16 cellular contexts compared by ENCODE assay signal in the genomic region with DNA sequence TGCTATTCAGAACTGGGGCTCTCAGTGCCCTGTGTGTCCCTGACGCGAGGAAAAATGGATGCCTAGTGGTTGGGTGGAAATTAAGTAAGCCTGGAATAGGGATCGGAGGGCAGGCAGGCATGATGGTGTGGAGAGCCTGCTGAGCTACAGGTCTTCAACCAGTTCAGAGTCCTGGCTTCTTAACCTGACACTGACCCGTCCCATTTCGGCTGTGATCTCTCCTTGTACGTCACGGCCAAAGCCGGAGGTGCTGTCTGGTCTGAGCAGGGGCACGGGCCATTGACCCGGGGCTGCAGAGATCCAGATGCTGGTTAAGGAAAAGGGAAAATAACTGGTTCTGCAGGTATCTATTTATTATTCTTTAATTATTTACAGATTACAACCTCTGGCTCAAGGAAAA. TPM values are rescaled to one million over a fixed set of nuclear protein-coding genes. Genes with fewer than 3 reads are reported as not detected.
DNase-seq lines count a peak whose midpoint lies in the region; ATAC-seq, FAIRE-seq and TF ChIP-seq lines count a peak whose summit lies in the region.
"Had no signal": no experiment of that assay in that cellular context is flagged by ENCODE, and none has a peak within 500 bp of the region (broad histone marks: within the 10 kb centered on the region; RNA-seq: fewer than 3 reads in every experiment).

No MANE protein-coding gene starts in this region.

- H3K79me2 ChIP-seq in MM.1S (ENCODE audit: low read length), result no peaks in the 10 kb centered on the region
- peaks cover 6% of the 10 kb centered on the region for H3K79me2 ChIP-seq in hepatocyte

- H3K9me2 ChIP-seq in MM.1S (replicated peaks; ENCODE audit: insufficient read depth, low read length) (no peaks in the 10 kb centered on the region), hepatocyte (replicated peaks; ENCODE audit: insufficient read depth) (no peaks in the 10 kb centered on the region)

- H3K9me3 ChIP-seq in AG04450 (ENCODE audit: control insufficient read depth, insufficient read depth, low read length) (no peaks in the 10 kb centered on the region), MM.1S (replicated peaks; ENCODE audit: insufficient read depth, low read length) (no peaks in the 10 kb centered on the region), hepatocyte (ENCODE audit: low read depth) (no peaks in the 10 kb centered on the region), pancreas (no peaks in the 10 kb centered on the region)

- H3K27ac ChIP-seq in AG04450 (ENCODE audit: low read depth, low read length), result peak overlapping the region; percentile 68
- 0 out of 2 replicates have a peak overlapping the region, but pooled peaks have one; percentile 87 for H3K27ac ChIP-seq in MM.1S (ENCODE audit: low read length)
- H3K27ac ChIP-seq in hepatocyte, result peak overlapping the region; percentile 77
- peak overlapping the region in 3 of 4 donors; percentile 0 to 78 (median 78) for H3K27ac ChIP-seq in pancreas

- peaks cover 30% of the 10 kb centered on the region for H3K4me1 Mint-ChIP-seq in activated T-helper 1 cell treated with anti-CD3 and anti-CD28 coated beads, Interleukin-12 subunit alpha, Interleukin-12 subunit beta, Interleukin-2, Interleukin-4 antibody, amounts not matched to agents 30 ng/mL and 10 ng/mL and 1 ng/mL, durations not matched to agents 14 hours and 24 hours and 36 hours (ENCODE audit: low read depth)

- H3K9ac ChIP-seq in MM.1S (ENCODE audit: low read length), result no peak overlapping the region

- H3K4me3 ChIP-seq in AG04450 (ENCODE audit: low read depth, low read length) (no peak overlapping the region), MM.1S (ENCODE audit: low read length) (no peak overlapping the region), hepatocyte (no peak overlapping the region), pancreas (peak overlapping the region in 1 of 4 donors; percentile 5)
- H3K4me3 ChIP-seq: GM12878 had no signal

- no peak for FAIRE-seq in pancreas (lab: Jason Lieb, UNC)
- FAIRE-seq: bronchial epithelial cell, GM12878 had no signal

- peaks cover 9% of the 10 kb centered on the region for H3K27me3 Mint-ChIP-seq in activated T-helper 1 cell treated with anti-CD3 and anti-CD28 coated beads, Interleukin-12 subunit alpha, Interleukin-12 subunit beta, Interleukin-2, Interleukin-4 antibody, amounts not matched to agents 30 ng/mL and 10 ng/mL and 1 ng/mL, durations not matched to agents 14 hours and 24 hours and 36 hours (ENCODE audit: insufficient read depth)

- no peaks in the 10 kb centered on the region for H3K27me3 ChIP-seq in AG04450 (ENCODE audit: control insufficient read depth, insufficient read depth, low read length)
- H3K27me3 ChIP-seq in MM.1S (replicated peaks; ENCODE audit: insufficient read depth, low read length), result no peaks in the 10 kb centered on the region
- no peaks in the 10 kb centered on the region for H3K27me3 ChIP-seq in hepatocyte
- no peaks in the 10 kb centered on the region for H3K27me3 ChIP-seq in pancreas

- no peak overlapping the region for H3K27ac Mint-ChIP-seq in activated T-helper 1 cell treated with anti-CD3 and anti-CD28 coated beads, Interleukin-12 subunit alpha, Interleukin-12 subunit beta, Interleukin-2, Interleukin-4 antibody, amounts not matched to agents 30 ng/mL and 10 ng/mL and 1 ng/mL, durations not matched to agents 14 hours and 24 hours and 36 hours

- POLR2A ChIA-PET in AG04450 (lab: Yijun Ruan, JAX), result interaction anchor here (1.1 to 1.2 kb wide), 2 partner anchors 12 to 28 kb away, joined by 3 to 6 read pairs; a partner anchor contains a TSS

- peak; percentile 31 to 60 (median 46) for ATAC-seq in pancreas
- ATAC-seq: GM12878 had no signal

- no peak overlapping the region for H2AFZ ChIP-seq in MM.1S (ENCODE audit: low read length)
- no peak overlapping the region for H2AFZ ChIP-seq in hepatocyte

- no peak for TF ChIP-seq CTCF in AG04450 (IDR thresholded peaks at IDR 0.05; ENCODE audit: low read depth, low read length)
- no peak for TF ChIP-seq CTCF in MM.1S (IDR thresholded peaks at IDR 0.05; ENCODE audit: low read length)
- no peak for TF ChIP-seq CTCF in hepatocyte (IDR thresholded peaks at IDR 0.05; ENCODE audit: poor library complexity)
- TF ChIP-seq CTCF in pancreas (IDR thresholded peaks at IDR 0.05), result no peak

- intact Hi-C loops in pancreas (cut with DNase I), result no loop called here
- intact Hi-C loops in activated T-helper 1 cell treated with anti-CD3 and anti-CD28 coated beads, Interleukin-12 subunit alpha, Interleukin-12 subunit beta, Interleukin-2, Interleukin-4 antibody, amounts not matched to agents 30 ng/mL and 10 ng/mL and 1 ng/mL, durations not matched to agents 14 hours and 24 hours and 36 hours (cut with micrococcal nuclease), result no loop called here

- H4K20me1 ChIP-seq in MM.1S (ENCODE audit: insufficient read depth, low read length) (no peaks in the 10 kb centered on the region), hepatocyte (ENCODE audit: insufficient read depth, poor library complexity, severe bottlenecking) (no peaks in the 10 kb centered on the region)

- no peaks in the 10 kb centered on the region for H3K36me3 Mint-ChIP-seq in activated T-helper 1 cell treated with anti-CD3 and anti-CD28 coated beads, Interleukin-12 subunit alpha, Interleukin-12 subunit beta, Interleukin-2, Interleukin-4 antibody, amounts not matched to agents 30 ng/mL and 10 ng/mL and 1 ng/mL, durations not matched to agents 14 hours and 24 hours and 36 hours (ENCODE audit: low read depth)

- H3K4me1 ChIP-seq in MM.1S (ENCODE audit: low read length), result peaks cover 31% of the 10 kb centered on the region
- peaks cover 32% of the 10 kb centered on the region for H3K4me1 ChIP-seq in hepatocyte (ENCODE audit: insufficient read depth)
- H3K4me1 ChIP-seq in pancreas, result peaks cover 32 to 51% (median 38%) of the 10 kb centered on the region in 3 donors

- CTCF ChIA-PET in AG04450 (lab: Charles Lee), result interaction anchor here (0.6 to 1.1 kb wide), 3 partner anchors 11 to 95 kb away, joined by 3 to 5 read pairs (median 3); no protein-coding TSS in a partner anchor

- peaks cover 21% of the 10 kb centered on the region for H3F3A ChIP-seq in MM.1S (ENCODE audit: insufficient read depth, low read length)

- H3K4me2 ChIP-seq in MM.1S (ENCODE audit: low read depth, low read length), result peak overlapping the region; percentile 78; the same call in 1 of the 2 replicates
- peak overlapping the region; percentile 62 for H3K4me2 ChIP-seq in hepatocyte

- DNase-seq in AG04450 (ENCODE audit: low read depth, low spot score) (no peak), MM.1S (no peak), hepatocyte (ENCODE audit: low spot score) (peak; percentile 24), pancreas (peak in 3 of 6 donors; percentile 42 to 51 (median 43)), iPS-NIHi7 (ENCODE audit: extremely low spot score) (no peak)
- no peak for DNase-seq in activated T-helper 1 cell treated with anti-CD3 and anti-CD28 coated beads, Interleukin-12 subunit alpha, Interleukin-12 subunit beta, Interleukin-2, Interleukin-4 antibody, amounts not matched to agents 30 ng/mL and 10 ng/mL and 1 ng/mL, durations not matched to agents 14 hours and 24 hours and 36 hours (ENCODE audit: low spot score)
- no peak for DNase-seq in stimulated activated CD8-positive, alpha-beta memory T cell treated with anti-CD3 and anti-CD28 coated beads, Interleukin-4, amount 100 ng/mL, for 48 hours
- DNase-seq in activated naive CD4-positive, alpha-beta T cell treated with Interleukin-2 at 50 U/mL for 16 hours, result no peak
- DNase-seq: activated CD4-positive, alpha-beta T cell treated with anti-CD3 and anti-CD28 coated beads, Interleukin-2, amount 50 U/mL, for 4 hours; activated effector memory CD4-positive, alpha-beta T cell treated with anti-CD3 and anti-CD28 coated beads, Interleukin-2, amount 50 U/mL, for 16 hours; DMS79 treated with DMSO at 0.1 percent for 48 hours; left cardiac atrium; NCI-H446 treated with DMSO at 0.1 percent for 48 hours; T-helper 9 cell had no signal

- H3K36me3 ChIP-seq in MM.1S (replicated peaks; ENCODE audit: insufficient read depth, low read length) (no peaks in the 10 kb centered on the region), hepatocyte (replicated peaks; ENCODE audit: insufficient read depth, low read depth) (peaks cover 6% of the 10 kb centered on the region), pancreas (peaks cover 6 to 28% (median 10%) of the 10 kb centered on the region in 3 donors)

- no peaks in the 10 kb centered on the region for H3K9me3 Mint-ChIP-seq in activated T-helper 1 cell treated with anti-CD3 and anti-CD28 coated beads, Interleukin-12 subunit alpha, Interleukin-12 subunit beta, Interleukin-2, Interleukin-4 antibody, amounts not matched to agents 30 ng/mL and 10 ng/mL and 1 ng/mL, durations not matched to agents 14 hours and 24 hours and 36 hours

- 50% methylated on average over 10 of the region's 10 CpGs for WGBS in hepatocyte (ENCODE audit: low lambda C conversion rate, missing lambda C conversion rate)
- 14 to 25% methylated on average over 10 of the region's 10 CpGs for WGBS in pancreas, 2 donors

- H3K4me3 Mint-ChIP-seq in activated T-helper 1 cell treated with anti-CD3 and anti-CD28 coated beads, Interleukin-12 subunit alpha, Interleukin-12 subunit beta, Interleukin-2, Interleukin-4 antibody, amounts not matched to agents 30 ng/mL and 10 ng/mL and 1 ng/mL, durations not matched to agents 14 hours and 24 hours and 36 hours, result no peak overlapping the region

RNA-seq across cellular contexts. Expression of a gene that starts 27.9 kb away (rescaled TPM):
- polyA plus RNA-seq in AG04450 (2011; rRNA removed) (303 and 360 TPM in 2 replicates), hepatocyte (91.3 and 113 TPM in 2 replicates), pancreas (10 to 100 TPM; 32.5 to 54.8 TPM)
- polyA minus RNA-seq in AG04450 (2011; rRNA and poly(A)+ RNA removed), result 690 and 767 TPM in 2 replicates
- total RNA-seq in hepatocyte (126 and 162 TPM in 2 replicates), pancreas (100 to 1,000 TPM in 3 of 6 donors, 10 to 100 TPM in 3; 59.6 to 190 (median 93.7) TPM)
- 0.36 and 0.71 TPM in 2 replicates for total RNA-seq in activated T-helper 1 cell treated with anti-CD3 and anti-CD28 coated beads, Interleukin-12 subunit alpha, Interleukin-12 subunit beta, Interleukin-2, Interleukin-4 antibody, amounts not matched to agents 30 ng/mL and 10 ng/mL and 1 ng/mL, durations not matched to agents 14 hours and 24 hours and 36 hours

Comparison
In these comparisons a context has a peak if more than half of its experiments do, and no peak if none do; other contexts are left out.
1. RNA of a gene that starts 27.9 kb away (total RNA-seq): 126 to 162 TPM in hepatocyte and 59.6 to 190 TPM in pancreas; 0.36 to 0.71 TPM in activated T-helper 1 cell treated with anti-CD3 and anti-CD28 coated beads, Interleukin-12 subunit alpha, Interleukin-12 subunit beta, Interleukin-2, Interleukin-4 antibody, amounts not matched to agents 30 ng/mL and 10 ng/mL and 1 ng/mL, durations not matched to agents 14 hours and 24 hours and 36 hours; every median in the first group is over 10 times any median in the second.
2. Peak in every context shown above with its lines, with median percentiles within 50 percentile points of each other: H3K27ac ChIP-seq.